ENCODE assay signal across 1 cellular context in genomic region chr18:75249192-75249551, GRCh38.
TF ChIP-seq lines count a peak whose summit lies in the region.

No MANE protein-coding gene starts in this region.

TF ChIP-seq in WTC11, 78 proteins besides CTCF, POLR2A, EP300 and RAD21 (continued from another document):
- TF ChIP-seq ATF6 (CRISPR knock-in tag; IDR thresholded peaks at IDR 0.05) = no peak
- TF ChIP-seq HMGA2 (CRISPR knock-in tag; IDR thresholded peaks at IDR 0.05) = no peak
- no peak for TF ChIP-seq MYBL2 (CRISPR knock-in tag; IDR thresholded peaks at IDR 0.05)
- no peak for TF ChIP-seq KAT7 (CRISPR knock-in tag; IDR thresholded peaks at IDR 0.05; ENCODE audit: borderline replicate concordance)
- TF ChIP-seq ATF1 (CRISPR knock-in tag; IDR thresholded peaks at IDR 0.05) = no peak
- no peak for TF ChIP-seq ERG (CRISPR knock-in tag; IDR thresholded peaks at IDR 0.05)
- no peak for TF ChIP-seq STAT6 (CRISPR knock-in tag; conservative IDR thresholded peaks at IDR 0.05; ENCODE audit: low read depth)
- no peak for TF ChIP-seq ZNF512 (CRISPR knock-in tag; IDR thresholded peaks at IDR 0.05; ENCODE audit: borderline replicate concordance)
